Comparison of ENCODE assay signal across 17 cellular contexts in genomic region chr13:42396901-42397670, GRCh38.
DNase-seq lines count a peak whose midpoint lies in the region; ATAC-seq and TF ChIP-seq lines count a peak whose summit lies in the region.
"Had no signal": no experiment of that assay in that cellular context is flagged by ENCODE, and none has a peak within 500 bp of the region (broad histone marks: within the 10 kb centered on the region; RNA-seq: fewer than 3 reads in every experiment).

No MANE protein-coding gene starts in this region.

- CTCF ChIA-PET in activated CD8-positive, alpha-beta memory T cell treated with anti-CD3 and anti-CD28 coated beads, Interleukin-2, amount 10 ng/mL, durations not matched to agents 7 days and 5 days (lab: Charles Lee): interaction anchor here (0.7 to 1.6 kb wide), 7 partner anchors 9 to 124 kb away, joined by 3 to 10 read pairs (median 3); no protein-coding TSS in a partner anchor

- POLR2A ChIA-PET in activated naive CD8-positive, alpha-beta T cell treated with anti-CD3 and anti-CD28 coated beads, Interleukin-2, amount 10 ng/mL, durations not matched to agents 7 days and 5 days (lab: Charles Lee): interaction anchor here (0.5 to 2.5 kb wide), 5 partner anchors 9 to 42 kb away, joined by 3 to 9 read pairs (median 3); no protein-coding TSS in a partner anchor

- DNase-seq in activated CD8-positive, alpha-beta memory T cell treated with anti-CD3 and anti-CD28 coated beads, Interleukin-2, amount 10 ng/mL, durations not matched to agents 7 days and 5 days: no peak
- no peak for DNase-seq in activated CD8-positive, alpha-beta memory T cell treated with anti-CD3 and anti-CD28 coated beads, Interleukin-2, amount 50 U/mL, for 48 hours
- DNase-seq in RWPE2 (ENCODE audit: low spot score): no peak
- no peak for DNase-seq in activated naive CD8-positive, alpha-beta T cell treated with anti-CD3 and anti-CD28 coated beads, Interleukin-2, amount 10 ng/mL, durations not matched to agents 7 days and 5 days
- no peak for DNase-seq in natural killer cell treated with Interleukin-12 subunit alpha and Interleukin-12 subunit beta and Interleukin-15 and Interleukin-18, amount 100 ng/mL, for 72 hours (ENCODE audit: low spot score)
- DNase-seq: KBM-7, naive B cell, NCI-H1417, NCI-H226 had no signal

- H3K4me1 ChIP-seq in RWPE2 (ENCODE audit: insufficient read depth, poor library complexity, severe bottlenecking): peaks cover 6% of the 10 kb centered on the region
- H3K4me1 ChIP-seq: A549, prostate gland had no signal

- H3K4me3 ChIP-seq in RWPE2 (ENCODE audit: severe bottlenecking): no peak overlapping the region
- H3K4me3 ChIP-seq: A549, prostate gland, SK-N-MC had no signal

- H3K9me3 ChIP-seq in RWPE2 (ENCODE audit: severe bottlenecking): no peaks in the 10 kb centered on the region
- H3K9me3 ChIP-seq: A549, prostate gland had no signal

- no peaks in the 10 kb centered on the region for H3K27me3 Mint-ChIP-seq in activated CD8-positive, alpha-beta memory T cell treated with anti-CD3 and anti-CD28 coated beads, Interleukin-2, amount 10 ng/mL, durations not matched to agents 7 days and 5 days
- no peaks in the 10 kb centered on the region for H3K27me3 Mint-ChIP-seq in activated naive CD8-positive, alpha-beta T cell treated with anti-CD3 and anti-CD28 coated beads, Interleukin-2, amount 10 ng/mL, durations not matched to agents 7 days and 5 days
- H3K27me3 Mint-ChIP-seq in natural killer cell treated with Interleukin-12 subunit alpha and Interleukin-12 subunit beta and Interleukin-15 and Interleukin-18, amount 100 ng/mL, for 72 hours: peaks cover 0 to 10% of the 10 kb centered on the region in 2 donors
- H3K27me3 Mint-ChIP-seq: naive B cell had no signal

- H3K27me3 ChIP-seq in RWPE2 (ENCODE audit: insufficient read depth, poor library complexity, severe bottlenecking): no peaks in the 10 kb centered on the region

- H3K36me3 ChIP-seq in RWPE2 (ENCODE audit: low read depth): no peaks in the 10 kb centered on the region
- H3K36me3 ChIP-seq: prostate gland had no signal

- peak overlapping the region; percentile 94 for H3K27ac Mint-ChIP-seq in activated CD8-positive, alpha-beta memory T cell treated with anti-CD3 and anti-CD28 coated beads, Interleukin-2, amount 10 ng/mL, durations not matched to agents 7 days and 5 days
- peak overlapping the region; percentile 64 for H3K27ac Mint-ChIP-seq in activated naive CD8-positive, alpha-beta T cell treated with anti-CD3 and anti-CD28 coated beads, Interleukin-2, amount 10 ng/mL, durations not matched to agents 7 days and 5 days
- peak overlapping the region; percentile 12 to 68 for H3K27ac Mint-ChIP-seq in natural killer cell treated with Interleukin-12 subunit alpha and Interleukin-12 subunit beta and Interleukin-15 and Interleukin-18, amount 100 ng/mL, for 72 hours
- H3K27ac Mint-ChIP-seq: naive B cell had no signal

- no peak for TF ChIP-seq CTCF in RWPE2 (IDR thresholded peaks at IDR 0.05; ENCODE audit: poor library complexity, severe bottlenecking)

- peak overlapping the region; percentile 50 for H3K4me3 Mint-ChIP-seq in activated CD8-positive, alpha-beta memory T cell treated with anti-CD3 and anti-CD28 coated beads, Interleukin-2, amount 10 ng/mL, durations not matched to agents 7 days and 5 days
- peak overlapping the region; percentile 23 for H3K4me3 Mint-ChIP-seq in activated naive CD8-positive, alpha-beta T cell treated with anti-CD3 and anti-CD28 coated beads, Interleukin-2, amount 10 ng/mL, durations not matched to agents 7 days and 5 days
- H3K4me3 Mint-ChIP-seq in natural killer cell treated with Interleukin-12 subunit alpha and Interleukin-12 subunit beta and Interleukin-15 and Interleukin-18, amount 100 ng/mL, for 72 hours: peak overlapping the region; percentile 37
- H3K4me3 Mint-ChIP-seq: naive B cell had no signal

- no peaks in the 10 kb centered on the region for H3K9me3 Mint-ChIP-seq in activated CD8-positive, alpha-beta memory T cell treated with anti-CD3 and anti-CD28 coated beads, Interleukin-2, amount 10 ng/mL, durations not matched to agents 7 days and 5 days (ENCODE audit: low read depth)
- H3K9me3 Mint-ChIP-seq in activated naive CD8-positive, alpha-beta T cell treated with anti-CD3 and anti-CD28 coated beads, Interleukin-2, amount 10 ng/mL, durations not matched to agents 7 days and 5 days: peaks cover 8% of the 10 kb centered on the region
- H3K9me3 Mint-ChIP-seq in natural killer cell treated with Interleukin-12 subunit alpha and Interleukin-12 subunit beta and Interleukin-15 and Interleukin-18, amount 100 ng/mL, for 72 hours: peaks cover 9% of the 10 kb centered on the region
- H3K9me3 Mint-ChIP-seq: CD8-positive, alpha-beta T cell had no signal

- peaks cover 88% of the 10 kb centered on the region for H3K4me1 Mint-ChIP-seq in activated CD8-positive, alpha-beta memory T cell treated with anti-CD3 and anti-CD28 coated beads, Interleukin-2, amount 10 ng/mL, durations not matched to agents 7 days and 5 days
- H3K4me1 Mint-ChIP-seq in activated naive CD8-positive, alpha-beta T cell treated with anti-CD3 and anti-CD28 coated beads, Interleukin-2, amount 10 ng/mL, durations not matched to agents 7 days and 5 days: peaks cover 61% of the 10 kb centered on the region
- H3K4me1 Mint-ChIP-seq in natural killer cell treated with Interleukin-12 subunit alpha and Interleukin-12 subunit beta and Interleukin-15 and Interleukin-18, amount 100 ng/mL, for 72 hours (ENCODE audit: low read depth in 2 of 2): peaks cover 44 to 50% of the 10 kb centered on the region in 2 donors

- no peak overlapping the region for H3K27ac ChIP-seq in RWPE2 (ENCODE audit: poor library complexity, severe bottlenecking)
- H3K27ac ChIP-seq: A549, HL-60, prostate gland, SK-N-MC had no signal

- H3K36me3 Mint-ChIP-seq in activated CD8-positive, alpha-beta memory T cell treated with anti-CD3 and anti-CD28 coated beads, Interleukin-2, amount 10 ng/mL, durations not matched to agents 7 days and 5 days: peaks cover 14% of the 10 kb centered on the region
- H3K36me3 Mint-ChIP-seq in activated naive CD8-positive, alpha-beta T cell treated with anti-CD3 and anti-CD28 coated beads, Interleukin-2, amount 10 ng/mL, durations not matched to agents 7 days and 5 days: peaks cover 12% of the 10 kb centered on the region
- peaks cover 6% of the 10 kb centered on the region for H3K36me3 Mint-ChIP-seq in natural killer cell treated with Interleukin-12 subunit alpha and Interleukin-12 subunit beta and Interleukin-15 and Interleukin-18, amount 100 ng/mL, for 72 hours
- H3K36me3 Mint-ChIP-seq: CD8-positive, alpha-beta T cell had no signal

- no peak for ATAC-seq in activated CD8-positive, alpha-beta memory T cell treated with anti-CD3 and anti-CD28 coated beads, Interleukin-2, amount 10 ng/mL, durations not matched to agents 7 days and 5 days
- peak; percentile 61; the same call in 1 of the 3 replicates for ATAC-seq in RWPE2 (ENCODE audit: low read depth)
- ATAC-seq in activated naive CD8-positive, alpha-beta T cell treated with anti-CD3 and anti-CD28 coated beads, Interleukin-2, amount 10 ng/mL, durations not matched to agents 7 days and 5 days (ENCODE audit: low read depth): no peak
- no peak for ATAC-seq in natural killer cell treated with Interleukin-12 subunit alpha and Interleukin-12 subunit beta and Interleukin-15 and Interleukin-18, amount 100 ng/mL, for 72 hours
- ATAC-seq in HG03521 (IDR thresholded peaks at IDR 0.05; ENCODE audit: unreplicated experiment): no peak
- no peak for ATAC-seq in GM18870 (IDR thresholded peaks at IDR 0.05; ENCODE audit: unreplicated experiment)
- ATAC-seq in HG03039 (IDR thresholded peaks at IDR 0.05; ENCODE audit: unreplicated experiment): no peak
- ATAC-seq: A549 had no signal

Comparison
In these comparisons a context has a peak if more than half of its experiments do, and no peak if none do; other contexts are left out.
1. H3K27ac Mint-ChIP-seq: peak in every context shown above with its lines; median percentile 94 in activated CD8-positive, alpha-beta memory T cell treated with anti-CD3 and anti-CD28 coated beads, Interleukin-2, amount 10 ng/mL, durations not matched to agents 7 days and 5 days; 64 in activated naive CD8-positive, alpha-beta T cell treated with anti-CD3 and anti-CD28 coated beads, Interleukin-2, amount 10 ng/mL, durations not matched to agents 7 days and 5 days; 40 in natural killer cell treated with Interleukin-12 subunit alpha and Interleukin-12 subunit beta and Interleukin-15 and Interleukin-18, amount 100 ng/mL, for 72 hours.